Comparison of ENCODE assay signal across 12 cellular contexts in genomic region chr15:44532689-44533088, GRCh38. TPM values are rescaled to one million over a fixed set of nuclear protein-coding genes. Genes with fewer than 3 reads are reported as not detected.
DNase-seq lines count a peak whose midpoint lies in the region; ATAC-seq, FAIRE-seq and TF ChIP-seq lines count a peak whose summit lies in the region.
"Had no signal": no experiment of that assay in that cellular context is flagged by ENCODE, and none has a peak within 500 bp of the region (broad histone marks: within the 10 kb centered on the region; RNA-seq: fewer than 3 reads in every experiment).

No MANE protein-coding gene starts in this region.

- peaks cover 5% of the 10 kb centered on the region for H3K36me3 Mint-ChIP-seq in activated CD4-positive, alpha-beta memory T cell treated with anti-CD3 and anti-CD28 coated beads for 36 hours
- H3K36me3 Mint-ChIP-seq in progenitor cell of endocrine pancreas (ENCODE audit: insufficient read depth), result peaks cover 7% of the 10 kb centered on the region
- H3K36me3 Mint-ChIP-seq: activated naive CD8-positive, alpha-beta T cell had no signal

- H3K4me3 Mint-ChIP-seq in activated CD4-positive, alpha-beta memory T cell treated with anti-CD3 and anti-CD28 coated beads for 36 hours, result no peak overlapping the region
- H3K4me3 Mint-ChIP-seq in progenitor cell of endocrine pancreas (ENCODE audit: low read depth), result no peak overlapping the region
- H3K4me3 Mint-ChIP-seq: activated naive CD8-positive, alpha-beta T cell had no signal

- peak; percentile 10 for DNase-seq in NCI-H82 (lab: John Stamatoyannopoulos, UW)
- no peak for DNase-seq in NCI-H82 treated with DMSO at 0.1 percent for 48 hours (lab: John Stamatoyannopoulos, UW; ENCODE audit: unreplicated experiment)
- DNase-seq in HT1080 (ENCODE audit: low read depth), result peak; percentile 14
- no peak for DNase-seq in activated CD4-positive, alpha-beta memory T cell treated with anti-CD3 and anti-CD28 coated beads for 36 hours
- no peak for DNase-seq in progenitor cell of endocrine pancreas (ENCODE audit: low spot score, unreplicated experiment)
- DNase-seq in pancreas, result no peak
- DNase-seq: activated CD4-positive, alpha-beta T cell treated with anti-CD3 and anti-CD28 coated beads, Interleukin-2, amount 50 U/mL, for 4 hours; mammary epithelial cell; NCI-H1417 had no signal

- peaks cover 8% of the 10 kb centered on the region for H3K4me1 Mint-ChIP-seq in activated CD4-positive, alpha-beta memory T cell treated with anti-CD3 and anti-CD28 coated beads for 36 hours (ENCODE audit: low read depth)
- H3K4me1 Mint-ChIP-seq in progenitor cell of endocrine pancreas (ENCODE audit: low read depth), result peaks cover 8% of the 10 kb centered on the region

- ATAC-seq in pancreas (no peak), GM21528 (IDR thresholded peaks at IDR 0.05; ENCODE audit: low FRiP score, unreplicated experiment) (no peak), HG03159 (IDR thresholded peaks at IDR 0.05; ENCODE audit: unreplicated experiment) (no peak)

- WGBS in pancreas, 2 donors, result 96 to 98% methylated on average over 3 of the region's 3 CpGs

- intact Hi-C loops in activated CD4-positive, alpha-beta memory T cell treated with anti-CD3 and anti-CD28 coated beads for 36 hours (cut with micrococcal nuclease), result loop anchor here (10.0 kb wide), 1 partner anchor 708 kb away; the partner anchor contains the start of genes MFAP1 and WDR76
- intact Hi-C loops in pancreas (cut with DNase I), result no loop called here

- TF ChIP-seq CTCF in progenitor cell of endocrine pancreas (IDR thresholded peaks at IDR 0.05; ENCODE audit: unreplicated experiment), result peak; percentile 20
- no peak for TF ChIP-seq CTCF in pancreas (IDR thresholded peaks at IDR 0.05)

- H3K4me1 ChIP-seq in pancreas, result peaks cover 0 to 6% (median 5%) of the 10 kb centered on the region in 3 donors

- no peaks in the 10 kb centered on the region for H3K9me3 Mint-ChIP-seq in activated CD4-positive, alpha-beta memory T cell treated with anti-CD3 and anti-CD28 coated beads for 36 hours
- no peaks in the 10 kb centered on the region for H3K9me3 Mint-ChIP-seq in progenitor cell of endocrine pancreas (ENCODE audit: low read depth)

- H3K27ac Mint-ChIP-seq in activated CD4-positive, alpha-beta memory T cell treated with anti-CD3 and anti-CD28 coated beads for 36 hours, result peak overlapping the region; percentile 42
- peak overlapping the region; percentile 16 for H3K27ac Mint-ChIP-seq in progenitor cell of endocrine pancreas
- H3K27ac Mint-ChIP-seq: activated naive CD8-positive, alpha-beta T cell had no signal

- no peak for FAIRE-seq in pancreas (lab: Jason Lieb, UNC)

- no peaks in the 10 kb centered on the region for H3K27me3 Mint-ChIP-seq in activated CD4-positive, alpha-beta memory T cell treated with anti-CD3 and anti-CD28 coated beads for 36 hours
- no peaks in the 10 kb centered on the region for H3K27me3 Mint-ChIP-seq in progenitor cell of endocrine pancreas
- H3K27me3 Mint-ChIP-seq: activated naive CD8-positive, alpha-beta T cell had no signal

- CTCF ChIA-PET in activated CD4-positive, alpha-beta memory T cell treated with anti-CD3 and anti-CD28 coated beads for 36 hours (lab: Charles Lee), result interaction anchor here (0.6 to 7.0 kb wide), 7 partner anchors 10 to 307 kb away, joined by 3 to 51 read pairs (median 3); no protein-coding TSS in a partner anchor

- no peaks in the 10 kb centered on the region for H3K9me3 ChIP-seq in pancreas

- H3K4me3 ChIP-seq in pancreas, result no peak overlapping the region

- POLR2A ChIA-PET in activated CD4-positive, alpha-beta memory T cell treated with anti-CD3 and anti-CD28 coated beads for 36 hours (lab: Charles Lee), result interaction anchor here (0.9 kb wide), 1 partner anchor 12 kb away, joined by 7 read pairs; no protein-coding TSS in a partner anchor

- peaks cover 0 to 5% (median 0%) of the 10 kb centered on the region in 3 donors for H3K36me3 ChIP-seq in pancreas

- no peaks in the 10 kb centered on the region for H3K27me3 ChIP-seq in pancreas

- no peak overlapping the region for H3K27ac ChIP-seq in pancreas

RNA-seq across cellular contexts. Expression of gene EIF3J, which starts 4.3 kb away (rescaled TPM):
- total RNA-seq in HT1080 (2014; rRNA removed; shearing (Covaris generic)), result 36.3 and 57.1 TPM in 2 replicates
- polyA plus RNA-seq in HT1080 (2015; cell fraction: cytosol; rRNA removed), result 67.5 and 79.1 TPM in 2 replicates
- 77.3 and 82.5 TPM in 2 replicates for polyA plus RNA-seq in HT1080 (2015; cell fraction: nucleus; rRNA removed)
- 10 to 100 TPM; 92.6 to 95.2 TPM for total RNA-seq in activated CD4-positive, alpha-beta memory T cell treated with anti-CD3 and anti-CD28 coated beads for 36 hours
- 75.8 and 81.7 TPM in 2 replicates for total RNA-seq in progenitor cell of endocrine pancreas
- 10 to 100 TPM; 37.8 to 88.2 (median 58.7) TPM for total RNA-seq in pancreas
- polyA plus RNA-seq in pancreas, result 10 to 100 TPM; 21.0 to 29.1 TPM

Comparison
In these comparisons a context has a peak if more than half of its experiments do, and no peak if none do; other contexts are left out.
1. DNase-seq: peak in NCI-H82 (single experiment) and HT1080 (single experiment); none in NCI-H82 treated with DMSO at 0.1 percent for 48 hours (single experiment), activated CD4-positive, alpha-beta memory T cell treated with anti-CD3 and anti-CD28 coated beads for 36 hours (single experiment), progenitor cell of endocrine pancreas (single experiment) and pancreas (0 of 6).